23 cellular contexts compared by ENCODE assay signal in the genomic region with DNA sequence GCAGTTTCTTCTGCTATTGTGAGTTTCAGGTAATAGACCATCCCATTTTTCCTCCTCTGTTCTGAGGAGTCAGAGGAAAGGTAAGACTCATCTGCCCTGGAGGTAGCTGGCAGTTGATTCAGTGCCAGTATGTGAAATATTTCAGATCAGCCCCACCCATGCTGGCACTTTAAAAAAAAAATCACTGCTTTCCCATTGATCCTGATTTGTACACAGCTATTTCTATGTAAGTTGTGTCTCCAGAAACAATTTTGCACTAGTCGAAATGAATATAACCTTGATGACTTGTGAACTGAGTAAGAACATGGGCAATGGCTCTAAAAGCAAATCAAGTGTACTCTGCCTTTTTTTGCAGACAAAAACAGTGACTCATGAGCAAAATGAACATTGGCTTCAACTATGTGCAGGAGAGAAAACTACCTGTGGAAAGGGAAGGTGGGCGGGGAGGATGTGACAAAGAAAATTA.
DNase-seq lines count a peak whose midpoint lies in the region; ATAC-seq, FAIRE-seq and TF ChIP-seq lines count a peak whose summit lies in the region.
"Had no signal": no experiment of that assay in that cellular context is flagged by ENCODE, and none has a peak within 500 bp of the region (broad histone marks: within the 10 kb centered on the region; RNA-seq: fewer than 3 reads in every experiment).

No MANE protein-coding gene starts in this region.

- in situ Hi-C loops in mammary epithelial cell (cut with MboI; ENCODE audit: low sequenced_read_pairs in 2 of 2): no loop called here

- WGBS in mammary epithelial cell (ENCODE audit: low coverage, missing lambda C conversion rate): 0% methylated on average over 2 of the region's 2 CpGs

- H3K36me3 Mint-ChIP-seq in type B pancreatic cell: no peaks in the 10 kb centered on the region
- H3K36me3 Mint-ChIP-seq: CD8-positive, alpha-beta T cell had no signal

- H3K4me1 Mint-ChIP-seq in type B pancreatic cell (ENCODE audit: unreplicated experiment): no peaks in the 10 kb centered on the region

- no TSS peak for BruUV-seq in mammary epithelial cell (replicated peaks; lab: Mats Ljungman, UMichigan)

- peak overlapping the region; percentile 59 for H3K27ac Mint-ChIP-seq in type B pancreatic cell
- H3K27ac Mint-ChIP-seq: CD8-positive, alpha-beta T cell had no signal

- H3K9me3 Mint-ChIP-seq in type B pancreatic cell: no peaks in the 10 kb centered on the region
- H3K9me3 Mint-ChIP-seq: CD8-positive, alpha-beta T cell had no signal

- H3K79me2 ChIP-seq in mammary epithelial cell (ENCODE audit: insufficient read depth, low read length) (no peaks in the 10 kb centered on the region), keratinocyte (ENCODE audit: control insufficient read depth, insufficient read depth, low read length) (no peaks in the 10 kb centered on the region)

- H3K4me1 ChIP-seq in mammary epithelial cell (ENCODE audit: insufficient read depth, low read length) (peaks cover 50% of the 10 kb centered on the region), keratinocyte (ENCODE audit: control insufficient read depth, extremely low read depth, insufficient read depth, low read length) (peaks cover 48% of the 10 kb centered on the region)

- no peak for ATAC-seq in GM19467 (IDR thresholded peaks at IDR 0.05; ENCODE audit: unreplicated experiment)
- ATAC-seq: CD8-positive, alpha-beta T cell had no signal

- H3K9ac ChIP-seq in mammary epithelial cell (ENCODE audit: insufficient read depth, low read length) (peak overlapping the region; percentile 84), keratinocyte (ENCODE audit: control insufficient read depth, extremely low read depth, insufficient read depth, low read length) (peak overlapping the region; percentile 73)
- H3K9ac ChIP-seq: BLaER1 treated with 17β-estradiol and CSF1 and Interleukin-3, amounts not matched to agents 10 nM and 100 nM had no signal

- TF ChIP-seq CTCF in mammary epithelial cell (conservative IDR thresholded peaks at IDR 0.05 in 1 of 2, IDR thresholded peaks at IDR 0.05 in 1 of 2; ENCODE audit: extremely low read depth in 1 of 2, insufficient read depth in 1 of 2, low read depth in 1 of 2, low read length in 2 of 2): no peak
- no peak for TF ChIP-seq CTCF in keratinocyte (optimal IDR thresholded peaks at IDR 0.05 in 1 of 3, IDR thresholded peaks at IDR 0.05 in 1 of 3, conservative IDR thresholded peaks at IDR 0.05 in 1 of 3; ENCODE audit: extremely low read depth in 1 of 3, insufficient read depth in 2 of 3, low read length in 3 of 3)
- TF ChIP-seq CTCF in type B pancreatic cell (conservative IDR thresholded peaks at IDR 0.05): no peak

- dilution Hi-C loops in mammary epithelial cell (cut with HindIII; ENCODE audit: low sequenced_read_pairs): loop anchor here (5.0 to 10.0 kb wide), 2 partner anchors 44 to 62 kb away; no protein-coding TSS in a partner anchor
- dilution Hi-C loops in keratinocyte (cut with MboI; ENCODE audit: extremely low pct_ligation_motif_present, low sequenced_read_pairs): no loop called here

- H3K4me3 ChIP-seq in mammary epithelial cell (replicated peaks in 1 of 3; ENCODE audit: insufficient read depth in 1 of 3, low read depth in 2 of 3, low read length in 3 of 3) (no peak overlapping the region), keratinocyte (ENCODE audit: control insufficient read depth in 2 of 3, extremely low read depth in 1 of 3, insufficient read depth in 2 of 3, low read depth in 1 of 3, low read length in 3 of 3) (peak overlapping the region in 2 of 3 experiments; percentile 45 to 48)
- H3K4me3 ChIP-seq: BLaER1 treated with 17β-estradiol and CSF1 and Interleukin-3, amounts not matched to agents 10 nM and 100 nM; MG63; SK-N-MC had no signal

- no peaks in the 10 kb centered on the region for H3K27me3 Mint-ChIP-seq in type B pancreatic cell

- H3K27me3 ChIP-seq in mammary epithelial cell (ENCODE audit: insufficient read depth, low read length): no peaks in the 10 kb centered on the region
- H3K27me3 ChIP-seq in keratinocyte (ENCODE audit: control insufficient read depth, extremely low read depth, insufficient read depth, low read length): no peaks in the 10 kb centered on the region
- H3K27me3 ChIP-seq: BLaER1 treated with 17β-estradiol and CSF1 and Interleukin-3, amounts not matched to agents 10 nM and 100 nM; MG63 had no signal

- peak; percentile 76 for FAIRE-seq in keratinocyte (lab: Jason Lieb, UNC)
- FAIRE-seq: HTR-8/SVneo, RCC 7860 had no signal

- DNase-seq in LoVo (ENCODE audit: low spot score) (peak; percentile 22), mammary epithelial cell (peak; percentile 91), keratinocyte (ENCODE audit: low read depth, low spot score) (peak; percentile 71), type B pancreatic cell (ENCODE audit: extremely low spot score, unreplicated experiment) (no peak), HK-2 (ENCODE audit: unreplicated experiment) (no peak), hepatic stellate cell (ENCODE audit: low spot score) (no peak)
- DNase-seq: CD8-positive, alpha-beta T cell; DMS79 treated with DMSO at 0.1 percent for 48 hours; IMR-90; MG63; NCI-H1092 treated with DMSO at 0.1 percent for 48 hours; NCI-H146; NCI-H2029 treated with DMSO at 0.1 percent for 48 hours; NCI-H2171 treated with DMSO at 0.1 percent for 48 hours; NCI-H446 treated with DMSO at 0.1 percent for 48 hours; NCI-H69; SHP77 had no signal

- H3K27ac ChIP-seq in mammary epithelial cell (ENCODE audit: insufficient read depth, low read depth, low read length): peak overlapping the region; percentile 100
- peak overlapping the region; percentile 99 for H3K27ac ChIP-seq in keratinocyte (ENCODE audit: control insufficient read depth, insufficient read depth, low read length)
- H3K27ac ChIP-seq: BLaER1 treated with 17β-estradiol and CSF1 and Interleukin-3, amounts not matched to agents 10 nM and 100 nM; HL-60; SK-N-MC had no signal

- H3K9me1 ChIP-seq in keratinocyte (ENCODE audit: control insufficient read depth, extremely low read depth, insufficient read depth, low read length): no peaks in the 10 kb centered on the region

- H3K9me3 ChIP-seq in mammary epithelial cell (replicated peaks; ENCODE audit: insufficient read depth, low read length): no peaks in the 10 kb centered on the region
- H3K9me3 ChIP-seq in keratinocyte (ENCODE audit: control insufficient read depth, low read depth, low read length): no peaks in the 10 kb centered on the region
- H3K9me3 ChIP-seq: BLaER1 treated with 17β-estradiol and CSF1 and Interleukin-3, amounts not matched to agents 10 nM and 100 nM; MG63 had no signal

- no peaks in the 10 kb centered on the region for H4K20me1 ChIP-seq in mammary epithelial cell (ENCODE audit: insufficient read depth, low read length)
- H4K20me1 ChIP-seq in keratinocyte (ENCODE audit: control insufficient read depth, extremely low read depth, insufficient read depth, low read length): no peaks in the 10 kb centered on the region
- H4K20me1 ChIP-seq: BLaER1 treated with 17β-estradiol and CSF1 and Interleukin-3, amounts not matched to agents 10 nM and 100 nM had no signal

- CTCF ChIA-PET in mammary epithelial cell (lab: Charles Lee; ENCODE audit: low non-redundant PET): interaction anchor here (0.6 kb wide), 1 partner anchor 17 kb away, joined by 3 read pairs; no protein-coding TSS in a partner anchor

- intact Hi-C loops in mammary epithelial cell (cut with micrococcal nuclease): no loop called here

- H2AFZ ChIP-seq in mammary epithelial cell (ENCODE audit: low read depth, low read length) (peak overlapping the region; percentile 54), keratinocyte (ENCODE audit: control insufficient read depth, low read length) (no peak overlapping the region)

- H3K36me3 ChIP-seq in mammary epithelial cell (ENCODE audit: insufficient read depth, low read length): no peaks in the 10 kb centered on the region
- no peaks in the 10 kb centered on the region for H3K36me3 ChIP-seq in keratinocyte (ENCODE audit: control insufficient read depth in 2 of 2, extremely low read depth in 1 of 2, insufficient read depth in 2 of 2, low read length in 2 of 2)
- H3K36me3 ChIP-seq: BLaER1 treated with 17β-estradiol and CSF1 and Interleukin-3, amounts not matched to agents 10 nM and 100 nM; MG63 had no signal

- H3K4me3 Mint-ChIP-seq in type B pancreatic cell: no peak overlapping the region
- H3K4me3 Mint-ChIP-seq: CD8-positive, alpha-beta T cell had no signal

- H3K4me2 ChIP-seq in mammary epithelial cell (ENCODE audit: insufficient read depth, low read depth, low read length) (peak overlapping the region; percentile 75), keratinocyte (ENCODE audit: control insufficient read depth, extremely low read depth, insufficient read depth, low read depth, low read length) (peak overlapping the region; percentile 85)
- H3K4me2 ChIP-seq: BLaER1 treated with 17β-estradiol and CSF1 and Interleukin-3, amounts not matched to agents 10 nM and 100 nM had no signal

Comparison
In these comparisons a context has a peak if more than half of its experiments do, and no peak if none do; other contexts are left out.
1. DNase-seq: peak in LoVo (single experiment), mammary epithelial cell (single experiment) and keratinocyte (single experiment); none in type B pancreatic cell (single experiment), HK-2 (single experiment) and hepatic stellate cell (single experiment).
2. H3K4me3 ChIP-seq: peak in keratinocyte (2 of 3); none in mammary epithelial cell (0 of 3).